Comparison of ENCODE assay signal across 19 cellular contexts in the genomic region with DNA sequence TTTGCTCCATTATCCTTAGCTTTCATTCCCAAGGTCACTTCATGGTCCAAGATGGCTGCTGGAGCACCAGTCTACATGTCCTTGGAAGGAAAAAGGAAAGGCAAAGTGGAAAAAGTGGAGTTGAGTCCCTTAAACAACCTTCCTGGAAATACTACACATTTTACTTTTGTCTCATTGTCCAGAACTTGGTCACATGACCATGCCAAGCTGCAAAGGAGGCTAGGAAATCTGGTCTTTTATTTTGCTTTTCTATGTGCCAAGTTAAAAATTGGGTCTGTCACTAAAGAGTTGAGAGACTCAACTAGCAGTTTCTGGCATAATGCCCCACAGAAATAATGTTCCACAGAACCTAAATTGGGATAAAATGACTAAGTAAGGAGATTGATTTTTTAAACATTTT. TPM values are rescaled to one million over a fixed set of nuclear protein-coding genes. Genes with fewer than 3 reads are reported as not detected.
DNase-seq lines count a peak whose midpoint lies in the region; ATAC-seq, FAIRE-seq and TF ChIP-seq lines count a peak whose summit lies in the region.
"Had no signal": no experiment of that assay in that cellular context is flagged by ENCODE, and none has a peak within 500 bp of the region (broad histone marks: within the 10 kb centered on the region; RNA-seq: fewer than 3 reads in every experiment).

No MANE protein-coding gene starts in this region.

- no peak overlapping the region for H3K18ac ChIP-seq in H1 (ENCODE audit: extremely low read depth, low read length)

- TF ChIP-seq EP300 in HepG2 (IDR thresholded peaks at IDR 0.05; ENCODE audit: low read depth in 2 of 2, low read length in 2 of 2) = no peak
- TF ChIP-seq EP300 in HepG2 (CRISPR knock-in tag; IDR thresholded peaks at IDR 0.05; ENCODE audit: borderline replicate concordance) = no peak
- TF ChIP-seq EP300 in Ishikawa (IDR thresholded peaks at IDR 0.05; ENCODE audit: borderline replicate concordance) = no peak
- no peak for TF ChIP-seq EP300 in H1 (IDR thresholded peaks at IDR 0.05; ENCODE audit: borderline replicate concordance in 1 of 2, low read depth in 2 of 2, low read length in 2 of 2)

- no peaks in the 10 kb centered on the region for H3K9me3 ChIP-seq in HepG2 (ENCODE audit: low read length)
- H3K9me3 ChIP-seq in right lobe of liver = no peaks in the 10 kb centered on the region
- no peaks in the 10 kb centered on the region for H3K9me3 ChIP-seq in H1 (ENCODE audit: insufficient read depth in 2 of 2, low read depth in 1 of 2, low read length in 1 of 2)
- H3K9me3 ChIP-seq: Caco-2 had no signal

- FAIRE-seq in HepG2 (lab: Jason Lieb, UNC) (no peak), H1 (lab: Jason Lieb, UNC) (no peak)
- FAIRE-seq: A204.1, GM12878 had no signal

- intact Hi-C loops in HepG2 (cut with micrococcal nuclease; ENCODE audit: unreplicated experiment) (no loop called here), right lobe of liver (cut with DNase I) (no loop called here)

- no peaks in the 10 kb centered on the region; the same call in 1 of the 2 replicates for H3K23me2 ChIP-seq in H1 (ENCODE audit: low read depth, low read length)

- DNase-seq in HepG2 (ENCODE audit: low spot score) = no peak
- no peak for DNase-seq in right lobe of liver
- DNase-seq in H1 (ENCODE audit: low read depth in 1 of 2, low spot score in 2 of 2) = no peak
- DNase-seq in activated CD4-positive, alpha-beta T cell treated with anti-CD3 and anti-CD28 coated beads, Interleukin-2, amount 50 U/mL, for 4 hours = no peak
- DNase-seq: ACHN; Caco-2; CD4-positive, CD25-positive, alpha-beta regulatory T cell; CD8-positive, alpha-beta T cell; DMS153; DND-41; GDM1; H9 had no signal

- in situ Hi-C loops in HepG2 (cut with HindIII; ENCODE audit: extremely low pct_ligation_motif_present, low pct_unique_long_range_greater_than_20kb) = no loop called here

- H4K91ac ChIP-seq in H1 (replicated peaks; ENCODE audit: insufficient read length, low read length) = no peak overlapping the region

- no peak overlapping the region for H3K4me2 ChIP-seq in HepG2 (ENCODE audit: low read depth, low read length)
- H3K4me2 ChIP-seq in H1 (ENCODE audit: insufficient read depth in 1 of 2, low read depth in 2 of 2, low read length in 2 of 2) = no peak overlapping the region

- BruUV-seq in HepG2 (replicated peaks; lab: Mats Ljungman, UMichigan) = no TSS peak

- H3K9ac ChIP-seq in HepG2 (ENCODE audit: insufficient read depth, low read depth, low read length) (no peak overlapping the region), H1 (replicated peaks in 1 of 4; ENCODE audit: extremely low read depth in 1 of 4, low read depth in 3 of 4, low read length in 3 of 4) (no peak overlapping the region)

- no peak overlapping the region for H3K56ac ChIP-seq in H1 (replicated peaks; ENCODE audit: insufficient read length, low read depth, low read length)

- no peaks in the 10 kb centered on the region for H3K79me2 ChIP-seq in HepG2 (ENCODE audit: insufficient read depth, low read length)
- H3K79me2 ChIP-seq in H1 (ENCODE audit: control insufficient read depth in 1 of 2, insufficient read depth in 2 of 2, low read length in 2 of 2) = no peaks in the 10 kb centered on the region

- H3K4me3 ChIP-seq in HepG2 (replicated peaks in 1 of 3; ENCODE audit: insufficient read depth in 1 of 3, low read depth in 2 of 3, low read length in 3 of 3) (no peak overlapping the region), right lobe of liver (no peak overlapping the region), H1 (ENCODE audit: extremely low read depth in 1 of 4, insufficient read depth in 2 of 4, low read depth in 3 of 4, low read length in 4 of 4) (no peak overlapping the region)
- H3K4me3 ChIP-seq: GM12878 had no signal

- H3K27ac ChIP-seq in HepG2 (ENCODE audit: extremely low read length, insufficient read depth, low read length) = no peak overlapping the region
- H3K27ac ChIP-seq in right lobe of liver = no peak overlapping the region
- H3K27ac ChIP-seq in H1 (ENCODE audit: low read depth, low read length) = no peak overlapping the region
- H3K27ac ChIP-seq: 22Rv1, C4-2B had no signal

- H2AK5ac ChIP-seq in H1 (ENCODE audit: low read depth, low read length) = no peak overlapping the region

- CTCF ChIA-PET in HepG2 (lab: Yijun Ruan, JAX; ENCODE audit: low intra/inter-chr PET ratio, low total read pairs) (no interaction called here), H1 (lab: Charles Lee; ENCODE audit: partially characterized antibody) (interaction anchor here (2.4 kb wide), 1 partner anchor 12 kb away, joined by 6 read pairs; no protein-coding TSS in a partner anchor)

- H3K4me1 ChIP-seq in HepG2 (ENCODE audit: insufficient read depth, low read length) (peaks cover 9% of the 10 kb centered on the region), right lobe of liver (no peaks in the 10 kb centered on the region), H1 (replicated peaks in 1 of 4; ENCODE audit: control insufficient read depth in 3 of 4, insufficient read depth in 4 of 4, low read length in 3 of 4) (peaks cover 0 to 3% (median 0%) of the 10 kb centered on the region in 4 experiments; a peak in 3 of 7 replicates)

- no peak overlapping the region for H2BK120ac ChIP-seq in H1 (replicated peaks; ENCODE audit: low read depth, low read length)

- H3K14ac ChIP-seq in H1 (ENCODE audit: insufficient read length) = no peak overlapping the region

- H2BK20ac ChIP-seq in H1 (ENCODE audit: low read length) = no peak overlapping the region

- ATAC-seq in HepG2 (no peak), right lobe of liver (no peak), HG02840 (IDR thresholded peaks at IDR 0.05; ENCODE audit: low FRiP score, unreplicated experiment) (no peak)
- ATAC-seq: CD8-positive, alpha-beta T cell; GM12878; HCT116 had no signal

- no peak overlapping the region for H2BK15ac ChIP-seq in H1 (ENCODE audit: low read length)

- H3K23ac ChIP-seq in H1 (ENCODE audit: insufficient read length) = no peak overlapping the region

- POLR2A ChIA-PET in HepG2 (lab: Yijun Ruan, JAX) (no interaction called here), H1 (lab: Charles Lee; ENCODE audit: partially characterized antibody) (no interaction called here)

- H3K79me1 ChIP-seq in H1 (ENCODE audit: low read depth, low read length) = no peaks in the 10 kb centered on the region

- TF ChIP-seq POLR2A in HepG2 (IDR thresholded peaks at IDR 0.05; ENCODE audit: insufficient read depth in 1 of 2, low read depth in 2 of 2, low read length in 2 of 2) (no peak), right lobe of liver (IDR thresholded peaks at IDR 0.05) (no peak), H1 (IDR thresholded peaks at IDR 0.05; ENCODE audit: control extremely low read depth in 1 of 2, low read depth in 2 of 2, low read length in 2 of 2) (no peak)

- H3K4ac ChIP-seq in H1 (replicated peaks; ENCODE audit: insufficient read length, low read depth, low read length) = no peak overlapping the region

- no peaks in the 10 kb centered on the region for H3K36me3 ChIP-seq in HepG2 (replicated peaks in 1 of 2; ENCODE audit: control insufficient read depth in 1 of 2, insufficient read depth in 2 of 2, low read length in 2 of 2)
- no peaks in the 10 kb centered on the region for H3K36me3 ChIP-seq in right lobe of liver
- no peaks in the 10 kb centered on the region for H3K36me3 ChIP-seq in H1 (ENCODE audit: control insufficient read depth in 2 of 4, insufficient read depth in 4 of 4, low read length in 3 of 4)

- H4K20me1 ChIP-seq in HepG2 (ENCODE audit: insufficient read depth, low read length) (no peaks in the 10 kb centered on the region), H1 (replicated peaks in 1 of 2; ENCODE audit: control insufficient read depth in 1 of 2, insufficient read depth in 2 of 2, low read length in 2 of 2) (no peaks in the 10 kb centered on the region)

- H4K5ac ChIP-seq in H1 (ENCODE audit: insufficient read length, low read depth, low read length) = no peak overlapping the region

- TF ChIP-seq RAD21 in HepG2 (CRISPR knock-in tag; IDR thresholded peaks at IDR 0.05) (no peak), Ishikawa (IDR thresholded peaks at IDR 0.05; ENCODE audit: low read depth) (no peak), H1 (IDR thresholded peaks at IDR 0.05 in 1 of 2, conservative IDR thresholded peaks at IDR 0.05 in 1 of 2; ENCODE audit: low read depth in 2 of 2, low read length in 2 of 2) (no peak)

- no peak overlapping the region for H4K8ac ChIP-seq in H1 (ENCODE audit: extremely low read depth, insufficient read depth, low read length)

- no peak overlapping the region for H2BK12ac ChIP-seq in H1 (ENCODE audit: low read depth, low read length)

- H3K27me3 ChIP-seq in HepG2 (ENCODE audit: control insufficient read depth in 1 of 2, insufficient read depth in 2 of 2, low read length in 2 of 2) = no peaks in the 10 kb centered on the region; a peak in 1 of 5 replicates
- H3K27me3 ChIP-seq in right lobe of liver = no peaks in the 10 kb centered on the region
- no peaks in the 10 kb centered on the region for H3K27me3 ChIP-seq in H1 (replicated peaks in 1 of 4; ENCODE audit: control insufficient read depth in 3 of 4, extremely low read depth in 1 of 4, insufficient read depth in 3 of 4, low read length in 3 of 4)

- no peak overlapping the region for H2AFZ ChIP-seq in HepG2 (ENCODE audit: low read length)
- 0 out of 2 replicates have a peak overlapping the region, but pooled peaks have one; percentile 10 for H2AFZ ChIP-seq in H1 (ENCODE audit: low read length)

- no peak overlapping the region for H2BK5ac ChIP-seq in H1 (ENCODE audit: low read depth, low read length)

- TF ChIP-seq CTCF in HepG2 (CRISPR knock-in tag; IDR thresholded peaks at IDR 0.05) (no peak), right lobe of liver (IDR thresholded peaks at IDR 0.05) (no peak), H1 (IDR thresholded peaks at IDR 0.05; ENCODE audit: control extremely low read depth in 1 of 3, insufficient read depth in 1 of 3, low read depth in 1 of 3, low read length in 3 of 3) (no peak)

RNA-seq across cellular contexts. Expression of a gene that starts 5.4 kb away (rescaled TPM):
- 33.9 and 52.0 TPM in 2 replicates for total RNA-seq in HepG2 (2016; rRNA removed; fragmentation: Illumina TruSeq; extraction: Trizol)
- 383 and 424 TPM in 2 replicates for total RNA-seq in HepG2 (2016; cell fraction: cytosol; rRNA removed; fragmentation: Illumina TruSeq; extraction: Trizol; ENCODE audit: low read depth)
- 30.5 and 56.1 TPM in 2 replicates for total RNA-seq in HepG2 (2016; cell fraction: insoluble cytoplasmic fraction; rRNA removed; fragmentation: Illumina TruSeq; extraction: Trizol)
- total RNA-seq in HepG2 (2016; cell fraction: membrane; rRNA removed; fragmentation: Illumina TruSeq; extraction: Trizol) = 103 and 120 TPM in 2 replicates
- total RNA-seq in HepG2 (2016; cell fraction: nucleus; rRNA removed; fragmentation: Illumina TruSeq; extraction: Trizol) = 105 and 132 TPM in 2 replicates
- polyA plus RNA-seq in HepG2 (2011; rRNA removed) = 14.0 and 14.4 TPM in 2 replicates
- 6.8 and 8.2 TPM in 2 replicates for polyA plus RNA-seq in HepG2 (2011; cell fraction: cytosol; rRNA removed)
- 66.8 and 70.6 TPM in 2 replicates for polyA plus RNA-seq in HepG2 (2011; cell fraction: nucleus; rRNA removed)
- polyA plus RNA-seq in HepG2 (2012) = 21.8 and 27.4 TPM in 2 replicates
- polyA plus RNA-seq in HepG2 (2016; cell fraction: cytosol; fragmentation: Illumina TruSeq; extraction: Trizol; ENCODE audit: low read depth) = 0.45 and 0.47 TPM in 2 replicates
- polyA plus RNA-seq in HepG2 (2016; cell fraction: insoluble cytoplasmic fraction; fragmentation: Illumina TruSeq; extraction: Trizol; ENCODE audit: low read depth) = 8.5 and 8.8 TPM in 2 replicates
- polyA plus RNA-seq in HepG2 (2016; cell fraction: membrane; fragmentation: Illumina TruSeq; extraction: Trizol; ENCODE audit: low read depth) = 0.95 and 1.2 TPM in 2 replicates
- 53.6 and 57.4 TPM in 2 replicates for polyA plus RNA-seq in HepG2 (2016; cell fraction: nucleus; fragmentation: Illumina TruSeq; extraction: Trizol; ENCODE audit: insufficient read depth, low read depth)
- polyA minus RNA-seq in HepG2 (2011; rRNA and poly(A)+ RNA removed; ENCODE audit: low replicate concordance) = 24.1 and 40.6 TPM in 2 replicates
- polyA minus RNA-seq in HepG2 (2011; cell fraction: cytosol; rRNA and poly(A)+ RNA removed) = 16.1 and 19.3 TPM in 2 replicates
- 257 and 299 TPM in 2 replicates for polyA minus RNA-seq in HepG2 (2011; cell fraction: nucleus; rRNA and poly(A)+ RNA removed)
- total RNA-seq in right lobe of liver = 10 to 100 TPM in 5 of 6 experiments, 1 to 10 TPM in 1; 9.3 to 24.1 (median 16.6) TPM
- total RNA-seq in H1 (2021; fragmentation: NEBNext Ultra II Directional; extraction: Animal tissue kit (Norgen Biotek cat#: 25700)) = 59.9 and 62.9 TPM in 2 replicates
- polyA plus RNA-seq in H1 (2011; rRNA removed) = 11.1 and 12.2 TPM in 2 replicates
- 15.3 TPM for polyA plus RNA-seq in H1 (2011; cell fraction: cytosol; rRNA removed)
- 50.2 TPM for polyA plus RNA-seq in H1 (2011; cell fraction: nucleus; rRNA removed)
- polyA plus RNA-seq in H1 (2012, experiment 1 of 2) = 15.3 to 22.1 TPM (median 18.3 TPM) in 4 replicates
- polyA plus RNA-seq in H1 (2012, experiment 2 of 2) = 1.4 TPM
- polyA plus RNA-seq in H1 (2013, experiment 1 of 2) = 49.5 TPM
- polyA plus RNA-seq in H1 (2013, experiment 2 of 2) = 50.4 TPM
- polyA minus RNA-seq in H1 (2011; rRNA and poly(A)+ RNA removed) = 64.0 and 64.4 TPM in 2 replicates
- polyA minus RNA-seq in H1 (2011; cell fraction: cytosol; rRNA and poly(A)+ RNA removed) = 20.5 TPM
- polyA minus RNA-seq in H1 (2011; cell fraction: nucleus; rRNA and poly(A)+ RNA removed) = 156 TPM
